Comparison of ENCODE assay signal across 8 cellular contexts in the genomic region with DNA sequence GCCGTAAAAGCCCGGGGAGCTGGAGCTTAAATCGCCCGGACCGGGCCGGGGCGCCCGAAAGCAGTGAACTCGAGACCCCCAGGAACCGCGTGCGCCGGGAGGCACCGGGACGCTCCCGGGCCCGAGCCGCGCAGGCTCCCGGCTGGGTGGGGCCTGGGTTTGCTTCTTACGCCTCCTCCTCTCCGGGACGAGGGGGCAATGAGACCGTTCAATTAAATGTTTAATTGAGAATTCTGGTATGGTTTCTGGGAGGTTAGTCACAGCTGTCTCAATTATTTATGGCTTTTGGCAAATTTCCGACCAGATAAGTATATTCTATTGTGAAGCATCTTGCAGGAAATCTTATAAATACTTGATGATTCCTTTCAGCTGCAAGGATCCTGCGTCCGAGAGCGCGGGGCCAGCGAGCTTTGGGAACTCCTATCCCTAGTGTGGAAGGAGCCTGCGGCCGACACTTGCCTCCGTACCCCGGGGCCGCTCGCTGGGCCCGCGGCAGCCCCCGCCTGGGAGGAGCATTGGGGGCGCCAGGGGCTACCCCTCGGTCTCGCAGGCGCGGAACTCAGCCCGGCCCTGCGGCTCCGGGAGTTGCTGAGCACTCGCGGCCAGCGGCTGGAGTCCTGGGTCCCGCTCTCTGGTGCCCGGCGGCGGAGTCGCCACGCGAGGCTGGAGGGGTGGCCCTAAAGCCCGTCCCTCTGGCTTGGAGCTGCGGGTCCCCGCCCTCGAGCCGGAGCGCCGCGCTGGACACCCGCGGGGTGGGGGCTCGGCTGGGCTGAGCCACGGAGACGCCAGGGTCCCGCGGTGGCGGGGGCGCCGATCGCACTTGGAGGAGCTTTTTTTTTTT. TPM values are rescaled to one million over a fixed set of nuclear protein-coding genes. Genes with fewer than 3 reads are reported as not detected.
DNase-seq lines count a peak whose midpoint lies in the region; ATAC-seq and TF ChIP-seq lines count a peak whose summit lies in the region.

No MANE protein-coding gene starts in this region.

- peaks cover 7 to 9% (median 8%) of the 10 kb centered on the region in 3 donors for H3K36me3 Mint-ChIP-seq in CD8-positive, alpha-beta memory T cell

- H4K91ac ChIP-seq in IMR-90 (ENCODE audit: insufficient read depth, low read depth, low read length), result no peak overlapping the region

- H2BK5ac ChIP-seq in IMR-90 (ENCODE audit: low read depth, low read length, poor library complexity, severe bottlenecking), result no peak overlapping the region

- H3K56ac ChIP-seq in IMR-90 (ENCODE audit: extremely low read depth, insufficient read depth, low read length), result no peak overlapping the region

- ATAC-seq in IMR-90 (ENCODE audit: low read depth) (peak; percentile 74), GM21619 (IDR thresholded peaks at IDR 0.05; ENCODE audit: unreplicated experiment) (no peak), HG02938 (IDR thresholded peaks at IDR 0.05; ENCODE audit: unreplicated experiment) (no peak)

- intact Hi-C loops in IMR-90 (cut with micrococcal nuclease), result loop anchor here (5.0 to 10.0 kb wide), 2 partner anchors 228 to 520 kb away; no protein-coding TSS in a partner anchor
- intact Hi-C loops in esophagus squamous epithelium (cut with DNase I), result no loop called here

- no peak overlapping the region for H4K5ac ChIP-seq in IMR-90 (ENCODE audit: low read depth, low read length)

- POLR2A ChIA-PET in CD8-positive, alpha-beta memory T cell (lab: Charles Lee), result interaction anchor here (0.6 kb wide), 1 partner anchor 15 kb away, joined by 10 read pairs; no protein-coding TSS in a partner anchor
- POLR2A ChIA-PET in IMR-90 (lab: Charles Lee; ENCODE audit: unreplicated experiment), result no interaction called here

- no peaks in the 10 kb centered on the region for H3K9me3 Mint-ChIP-seq in CD8-positive, alpha-beta memory T cell

- H3K79me1 ChIP-seq in IMR-90 (ENCODE audit: low read depth in 1 of 2, low read length in 2 of 2), result no peaks in the 10 kb centered on the region

- dilution Hi-C loops in IMR-90 (cut with HindIII; ENCODE audit: low sequenced_read_pairs, unreplicated experiment), result no loop called here

- H2BK120ac ChIP-seq in IMR-90 (ENCODE audit: low read depth, low read length), result no peak overlapping the region

- H3K4ac ChIP-seq in IMR-90 (ENCODE audit: low read depth, low read length), result no peak overlapping the region

- H2AK5ac ChIP-seq in IMR-90 (ENCODE audit: low read depth, low read length), result no peak overlapping the region

- no peak overlapping the region for H3K23ac ChIP-seq in IMR-90 (ENCODE audit: low read depth, low read length)

- H3K27me3 Mint-ChIP-seq in CD8-positive, alpha-beta memory T cell, result peaks cover 50% of the 10 kb centered on the region in 2 donors

- no peak overlapping the region for H2AK9ac ChIP-seq in IMR-90 (replicated peaks; ENCODE audit: low read depth, low read length, poor library complexity)

- WGBS in IMR-90 (ENCODE audit: extremely low coverage in 2 of 2, insufficient read length in 1 of 2), 2 experiments, result 2% methylated on average over 25 of the region's 76 CpGs; no CpG with 5 or more reads in 1 of the 2 experiments
- 14 to 18% methylated on average over 7 to 31 of the region's 76 CpGs for WGBS in esophagus squamous epithelium, 2 donors

- no peaks in the 10 kb centered on the region; the same call in 1 of the 2 replicates for H3K9me1 ChIP-seq in IMR-90 (ENCODE audit: insufficient read depth, low read length)

- peaks cover 15 to 26% (median 25%) of the 10 kb centered on the region in 3 donors for H3K4me1 Mint-ChIP-seq in CD8-positive, alpha-beta memory T cell

- H2AFZ ChIP-seq in IMR-90 (replicated peaks; ENCODE audit: low read length, poor library complexity) (peak overlapping the region; percentile 83), neuron (ENCODE audit: low read depth, low read length) (peak overlapping the region; percentile 53)

- H3K18ac ChIP-seq in IMR-90 (ENCODE audit: low read depth, low read length), result no peak overlapping the region

- peaks cover 6% of the 10 kb centered on the region; the same call in 1 of the 2 replicates for H4K20me1 ChIP-seq in IMR-90 (ENCODE audit: insufficient read depth, low read length)

- no peak overlapping the region for H2BK15ac ChIP-seq in IMR-90 (ENCODE audit: low read depth, low read length)

- DNase-seq in CD8-positive, alpha-beta memory T cell, result no peak
- peak; percentile 51 for DNase-seq in IMR-90
- DNase-seq in esophagus squamous epithelium (lab: John Stamatoyannopoulos, UW), result no peak
- no peak for DNase-seq in NCI-H1092 (lab: John Stamatoyannopoulos, UW)
- no peak for DNase-seq in AG20443 (ENCODE audit: low spot score)

- H3K9ac ChIP-seq in IMR-90 (ENCODE audit: low read depth, low read length), result no peak overlapping the region; the same call in 1 of the 2 replicates

- CTCF ChIA-PET in CD8-positive, alpha-beta memory T cell (lab: Charles Lee), result interaction anchor here (1.2 to 2.1 kb wide), 2 partner anchors 11 to 14 kb away, joined by 4 to 7 read pairs; partner anchors contain the start of gene ISL2
- CTCF ChIA-PET in IMR-90 (lab: Yijun Ruan, JAX), result no interaction called here

- H2BK20ac ChIP-seq in IMR-90 (ENCODE audit: low read depth, low read length), result no peak overlapping the region

- TF ChIP-seq CTCF in IMR-90 (conservative IDR thresholded peaks at IDR 0.05; ENCODE audit: low read depth, low read length) (no peak), esophagus squamous epithelium (IDR thresholded peaks at IDR 0.05) (no peak)

- peak overlapping the region in 5 of 7 donors; percentile 41 to 55 (median 54) for H3K4me3 Mint-ChIP-seq in CD8-positive, alpha-beta memory T cell

- no TSS peak for BruUV-seq in IMR-90 (replicated peaks; lab: Mats Ljungman, UMichigan)

- H3K4me2 ChIP-seq in IMR-90 (ENCODE audit: low read depth, low read length), result peak overlapping the region; percentile 63

- no peak overlapping the region for H3K14ac ChIP-seq in IMR-90 (replicated peaks; ENCODE audit: low read depth, low read length)

- in situ Hi-C loops in IMR-90 (cut with MboI; ENCODE audit: low sequenced_read_pairs), result no loop called here

- H3K36me3 ChIP-seq in CD8-positive, alpha-beta memory T cell (ENCODE audit: insufficient read depth, low read length), result no peaks in the 10 kb centered on the region
- H3K36me3 ChIP-seq in IMR-90 (ENCODE audit: control insufficient read depth, insufficient read depth, low read length), result peaks cover 7% of the 10 kb centered on the region
- peaks cover 0 to 4% (median 0%) of the 10 kb centered on the region in 3 donors for H3K36me3 ChIP-seq in esophagus squamous epithelium
- no peaks in the 10 kb centered on the region for H3K36me3 ChIP-seq in neuron (ENCODE audit: insufficient read depth, low read length)

- no peak overlapping the region for H3K27ac ChIP-seq in CD8-positive, alpha-beta memory T cell (ENCODE audit: low read depth, low read length)
- H3K27ac ChIP-seq in IMR-90 (ENCODE audit: insufficient read depth, low read length) (no peak overlapping the region), esophagus squamous epithelium (peak overlapping the region; percentile 49 to 74 (median 55))

- peaks cover 47% of the 10 kb centered on the region for H3K27me3 ChIP-seq in CD8-positive, alpha-beta memory T cell (ENCODE audit: insufficient read depth, low read length, poor library complexity, severe bottlenecking)
- H3K27me3 ChIP-seq in IMR-90 (ENCODE audit: control insufficient read depth, insufficient read depth, low read length) (peaks cover 12% of the 10 kb centered on the region), esophagus squamous epithelium (peaks cover 18 to 67% (median 24%) of the 10 kb centered on the region in 4 donors), neuron (ENCODE audit: insufficient read depth, low read length) (peaks cover 61% of the 10 kb centered on the region)

- no peaks in the 10 kb centered on the region for H3K9me3 ChIP-seq in CD8-positive, alpha-beta memory T cell (ENCODE audit: low read length)
- peaks cover 3% of the 10 kb centered on the region; the same call in 1 of the 2 replicates for H3K9me3 ChIP-seq in IMR-90 (ENCODE audit: control insufficient read depth, insufficient read depth, low read length)
- no peaks in the 10 kb centered on the region for H3K9me3 ChIP-seq in esophagus squamous epithelium
- H3K9me3 ChIP-seq in neuron (ENCODE audit: low read length), result no peaks in the 10 kb centered on the region

- H3K4me1 ChIP-seq in CD8-positive, alpha-beta memory T cell (ENCODE audit: insufficient read depth, low read length), result peaks cover 20% of the 10 kb centered on the region
- peaks cover 4% of the 10 kb centered on the region for H3K4me1 ChIP-seq in IMR-90 (ENCODE audit: control insufficient read depth, insufficient read depth, low read length)
- peaks cover 25 to 39% (median 27%) of the 10 kb centered on the region in 3 donors for H3K4me1 ChIP-seq in esophagus squamous epithelium
- H3K4me1 ChIP-seq in neuron (ENCODE audit: insufficient read depth, low read length), result peaks cover 13% of the 10 kb centered on the region

- no peak for TF ChIP-seq POLR2A in IMR-90 (IDR thresholded peaks at IDR 0.05; ENCODE audit: low read depth, low read length)
- TF ChIP-seq POLR2A in esophagus squamous epithelium (IDR thresholded peaks at IDR 0.05), result no peak

- H3K4me3 ChIP-seq in CD8-positive, alpha-beta memory T cell (ENCODE audit: low read length), result no peak overlapping the region
- H3K4me3 ChIP-seq in IMR-90 (ENCODE audit: insufficient read depth, low read depth, low read length), result peak overlapping the region; percentile 32
- peak overlapping the region; percentile 52 to 69 (median 62) for H3K4me3 ChIP-seq in esophagus squamous epithelium
- peak overlapping the region; percentile 36 for H3K4me3 ChIP-seq in neuron (ENCODE audit: low read length)

- TF ChIP-seq RAD21 in IMR-90 (IDR thresholded peaks at IDR 0.05; ENCODE audit: low read length), result no peak

- H3K27ac Mint-ChIP-seq in CD8-positive, alpha-beta memory T cell, result no peak overlapping the region

- no peak overlapping the region for H4K8ac ChIP-seq in IMR-90 (ENCODE audit: low read depth in 2 of 2, low read length in 2 of 2)

TF ChIP-seq in IMR-90, 13 proteins besides CTCF, POLR2A, EP300 and RAD21 (continues in another document):
- TF ChIP-seq RCOR1 (IDR thresholded peaks at IDR 0.05; ENCODE audit: insufficient replicate concordance, low read length) (no peak), FOS (IDR thresholded peaks at IDR 0.05; ENCODE audit: low read depth, low read length) (no peak)

RNA-seq across cellular contexts. Expression of gene ISL2, which starts 10.3 kb away (rescaled TPM):
- under 1 TPM; 0.15 to 0.22 TPM for total RNA-seq in CD8-positive, alpha-beta memory T cell
- polyA plus RNA-seq in CD8-positive, alpha-beta memory T cell, result not detected
- 1.1 and 1.3 TPM in 2 replicates for total RNA-seq in IMR-90 (2012; rRNA removed)
- 2.5 and 3.6 TPM in 2 replicates for polyA plus RNA-seq in IMR-90 (2012; rRNA removed)
- 2.0 and 3.7 TPM in 2 replicates for polyA plus RNA-seq in IMR-90 (2012; cell fraction: cytosol; rRNA removed)
- 17.3 and 24.8 TPM in 2 replicates for polyA plus RNA-seq in IMR-90 (2012; cell fraction: nucleus; rRNA removed; ENCODE audit: low replicate concordance)
- under 1 TPM in 3 of 4 donors, not detected in 1; 0.22 to 0.95 (median 0.70) TPM for total RNA-seq in esophagus squamous epithelium

RNA-seq across cellular contexts. Expression of gene ETFA, which starts 35.6 kb away (rescaled TPM):
- total RNA-seq in CD8-positive, alpha-beta memory T cell, result 100 to 1,000 TPM; 176 to 178 TPM
- polyA plus RNA-seq in CD8-positive, alpha-beta memory T cell, result 122 TPM
- total RNA-seq in IMR-90 (2012; rRNA removed) (159 and 172 TPM in 2 replicates), esophagus squamous epithelium (100 to 1,000 TPM in 1 of 4 donors, 10 to 100 TPM in 3; 56.6 to 125 (median 83.1) TPM)
- polyA plus RNA-seq in IMR-90 (2012; rRNA removed), result 115 and 116 TPM in 2 replicates
- 45.8 and 62.6 TPM in 2 replicates for polyA plus RNA-seq in IMR-90 (2012; cell fraction: cytosol; rRNA removed)
- 22.3 and 88.0 TPM in 2 replicates for polyA plus RNA-seq in IMR-90 (2012; cell fraction: nucleus; rRNA removed; ENCODE audit: low replicate concordance)

Comparison
In these comparisons a context has a peak if more than half of its experiments do, and no peak if none do; other contexts are left out.
1. H3K27ac ChIP-seq: peak in esophagus squamous epithelium (4 of 4); none in CD8-positive, alpha-beta memory T cell (single experiment) and IMR-90 (single experiment).